28 cellular contexts compared by ENCODE assay signal in the genomic region with DNA sequence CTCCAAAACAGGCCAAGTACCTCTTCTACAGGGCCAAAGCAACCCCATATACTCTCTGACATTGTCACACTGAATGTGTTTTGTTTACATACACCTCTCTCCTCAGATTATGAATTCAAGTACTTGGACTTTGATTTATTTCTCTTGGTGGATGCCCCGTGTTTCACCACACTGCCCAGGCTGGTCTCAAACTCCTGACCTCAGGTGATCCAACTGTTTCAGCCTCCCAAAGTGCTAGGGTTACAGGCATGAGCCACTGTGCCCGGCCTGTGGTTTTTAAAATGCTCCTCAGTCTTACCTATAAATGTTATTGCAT.
"Had no signal": no experiment of that assay in that cellular context is flagged by ENCODE, and none has a peak within 500 bp of the region (broad histone marks: within the 10 kb centered on the region; RNA-seq: fewer than 3 reads in every experiment).

No MANE protein-coding gene starts in this region.

- H3K4me3 Mint-ChIP-seq: activated CD8-positive, alpha-beta memory T cell treated with anti-CD3 and anti-CD28 coated beads, Interleukin-2, amount 10 ng/mL, durations not matched to agents 7 days and 5 days; stimulated activated effector memory CD8-positive, alpha-beta T cell treated with anti-CD3 and anti-CD28 coated beads, Interleukin-12 subunit alpha, Interleukin-12 subunit beta, amount 100 ng/mL, for 72 hours; stimulated activated naive CD8-positive, alpha-beta T cell treated with anti-CD3 and anti-CD28 coated beads, Interleukin-15, amount 100 ng/mL, for 72 hours; T-helper 2 cell treated with Interferon-gamma antibody and Interleukin-4, amounts not matched to agents 5 μg/mL and 100 μg/mL, for 36 hours had no signal

- H3K27ac ChIP-seq: parathyroid adenoma, skin epidermis, tibial artery, WERI-Rb-1 had no signal

- H3K27me3 Mint-ChIP-seq: activated CD8-positive, alpha-beta memory T cell treated with anti-CD3 and anti-CD28 coated beads, Interleukin-2, amount 10 ng/mL, durations not matched to agents 7 days and 5 days; naive B cell; stimulated activated naive CD8-positive, alpha-beta T cell treated with anti-CD3 and anti-CD28 coated beads, Interleukin-15, amount 100 ng/mL, for 72 hours; T-cell had no signal

- H2AFZ ChIP-seq: parathyroid adenoma had no signal

- H3K27me3 ChIP-seq: brain microvascular endothelial cell, tibial artery had no signal

- H3K27ac Mint-ChIP-seq: activated CD8-positive, alpha-beta memory T cell treated with anti-CD3 and anti-CD28 coated beads, Interleukin-2, amount 10 ng/mL, durations not matched to agents 7 days and 5 days; stimulated activated naive CD8-positive, alpha-beta T cell treated with anti-CD3 and anti-CD28 coated beads, Interleukin-15, amount 100 ng/mL, for 72 hours; T-cell; T-helper 2 cell treated with Interferon-gamma antibody and Interleukin-4, amounts not matched to agents 5 μg/mL and 100 μg/mL, for 36 hours had no signal

- FAIRE-seq: urothelium cell line had no signal

- H3K9ac ChIP-seq: parathyroid adenoma had no signal

- DNase-seq: activated CD4-positive, alpha-beta T cell treated with anti-CD3 and anti-CD28 coated beads for 1 hour; activated CD4-positive, alpha-beta T cell treated with anti-CD3 and anti-CD28 coated beads, Interleukin-2, amount 50 U/mL, for 4 hours; activated CD8-positive, alpha-beta memory T cell treated with anti-CD3 and anti-CD28 coated beads, Interleukin-2, amount 10 ng/mL, durations not matched to agents 7 days and 5 days; activated effector memory CD4-positive, alpha-beta T cell treated with anti-CD3 and anti-CD28 coated beads, Interleukin-2, amount 50 U/mL, for 16 hours; activated naive CD4-positive, alpha-beta T cell treated with anti-CD3 and anti-CD28 coated beads, Interleukin-2, amount 50 U/mL, for 16 hours; activated T-cell treated with anti-CD3 and anti-CD28 coated beads for 4 hours; aorta; brain microvascular endothelial cell; central memory CD4-positive, alpha-beta T cell; dermis blood vessel endothelial cell; effector CD8-positive, alpha-beta T cell; foreskin melanocyte; hippocampal formation; mesenchymal stem cell; naive B cell; nucleus accumbens; right cardiac atrium; stimulated activated CD4-positive, alpha-beta T cell treated with anti-CD3 and anti-CD28 coated beads, Interleukin-2, amount 100 ng/mL, for 24 hours; stimulated activated naive CD8-positive, alpha-beta T cell treated with anti-CD3 and anti-CD28 coated beads, Interleukin-15, amount 100 ng/mL, for 72 hours; T-cell; tibial artery; WERI-Rb-1 had no signal

- ATAC-seq: activated CD8-positive, alpha-beta memory T cell treated with anti-CD3 and anti-CD28 coated beads, Interleukin-2, amount 10 ng/mL, durations not matched to agents 7 days and 5 days; esophagus mucosa; right cardiac atrium; stimulated activated effector memory CD8-positive, alpha-beta T cell treated with anti-CD3 and anti-CD28 coated beads, Interleukin-12 subunit alpha, Interleukin-12 subunit beta, amount 100 ng/mL, for 72 hours; stimulated activated naive CD8-positive, alpha-beta T cell treated with anti-CD3 and anti-CD28 coated beads, Interleukin-15, amount 100 ng/mL, for 72 hours; T-cell had no signal

- H3K4me3 ChIP-seq: skin epidermis, tibial artery had no signal
